ENCODE assay signal across 16 cellular contexts in the genomic region with DNA sequence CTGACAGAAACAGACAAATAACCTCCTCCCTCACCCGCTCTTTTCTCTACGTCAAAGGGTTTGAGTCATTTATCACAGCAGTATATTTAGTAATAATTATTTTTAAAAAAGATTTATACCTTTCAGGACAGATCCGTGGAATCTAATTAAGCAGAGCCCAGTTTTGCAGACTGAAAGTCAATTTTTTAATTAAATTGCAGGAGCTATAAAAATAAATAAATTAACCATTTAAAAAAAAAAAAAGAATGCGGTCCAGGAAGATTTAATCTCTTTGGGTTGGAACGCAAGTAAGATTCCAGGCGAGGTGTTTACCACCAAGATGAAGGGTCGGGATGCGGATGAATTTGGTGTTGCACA. TPM values are rescaled to one million over a fixed set of nuclear protein-coding genes. Genes with fewer than 3 reads are reported as not detected.
A peak's percentile ranks its signal among the peaks of the same experiment; 100 is the strongest.
DNase-seq lines count a peak whose midpoint lies in the region; ATAC-seq, FAIRE-seq and TF ChIP-seq lines count a peak whose summit lies in the region.
"Had no signal": no experiment of that assay in that cellular context is flagged by ENCODE, and none has a peak within 500 bp of the region (broad histone marks: within the 10 kb centered on the region; RNA-seq: fewer than 3 reads in every experiment).

No MANE protein-coding gene starts in this region.

- no peak for TF ChIP-seq EP300 in K562 (IDR thresholded peaks at IDR 0.05; ENCODE audit: low read length)
- TF ChIP-seq EP300 in stomach (IDR thresholded peaks at IDR 0.05): no peak

- H3K36me3 ChIP-seq in GM23338 (ENCODE audit: insufficient read depth): no peaks in the 10 kb centered on the region
- no peaks in the 10 kb centered on the region for H3K36me3 ChIP-seq in K562 (ENCODE audit: control insufficient read depth, insufficient read depth, low read length)
- no peaks in the 10 kb centered on the region for H3K36me3 ChIP-seq in mesenchymal stem cell (ENCODE audit: control insufficient read depth in 1 of 2, insufficient read depth in 2 of 2, low read depth in 1 of 2, low read length in 2 of 2)
- peaks cover 0 to under 1% (median 0%) of the 10 kb centered on the region in 4 donors for H3K36me3 ChIP-seq in stomach
- no peaks in the 10 kb centered on the region for H3K36me3 ChIP-seq in SJCRH30

- in situ Hi-C loops in K562 (cut with MboI): loop anchor here (5.0 kb wide), 1 partner anchor 49 kb away; no protein-coding TSS in a partner anchor

- no peak overlapping the region for H3K14ac ChIP-seq in mesenchymal stem cell (ENCODE audit: low read length in 2 of 2)

- POLR2A ChIA-PET in K562 (lab: Yijun Ruan, JAX): interaction anchor here (0.7 to 2.6 kb wide), 4 partner anchors 11 to 30 kb away, joined by 3 to 12 read pairs (median 4); partner anchors contain the start of gene INTS3

- no peak overlapping the region for H2BK5ac ChIP-seq in mesenchymal stem cell (ENCODE audit: low read depth, low read length, poor library complexity, severe bottlenecking)

- H3K79me2 ChIP-seq in GM23338 (replicated peaks; ENCODE audit: insufficient read depth) (no peaks in the 10 kb centered on the region), K562 (ENCODE audit: control insufficient read depth, insufficient read depth, low read length) (no peaks in the 10 kb centered on the region)

- H3K79me1 ChIP-seq in mesenchymal stem cell (replicated peaks; ENCODE audit: low read length, poor library complexity, severe bottlenecking): no peaks in the 10 kb centered on the region

- BruUV-seq in K562 (replicated peaks; lab: Mats Ljungman, UMichigan): no TSS peak

- H4K91ac ChIP-seq in mesenchymal stem cell (ENCODE audit: low read length): no peak overlapping the region

- no peaks in the 10 kb centered on the region for H4K20me1 ChIP-seq in GM23338 (replicated peaks; ENCODE audit: insufficient read depth)
- no peaks in the 10 kb centered on the region for H4K20me1 ChIP-seq in K562 (replicated peaks; ENCODE audit: control insufficient read depth, insufficient read depth, low read length)

- H3K4ac ChIP-seq in mesenchymal stem cell (ENCODE audit: low read depth in 1 of 2, low read length in 2 of 2): no peak overlapping the region

- H3K9me3 Mint-ChIP-seq in GM23338: no peaks in the 10 kb centered on the region
- H3K9me3 Mint-ChIP-seq: T-cell had no signal

- no peak overlapping the region for H4K8ac ChIP-seq in mesenchymal stem cell (ENCODE audit: low read length)

- no peak for ATAC-seq in GM23338
- ATAC-seq in K562: no peak
- ATAC-seq in GM21526 (IDR thresholded peaks at IDR 0.05; ENCODE audit: low FRiP score, unreplicated experiment): no peak
- ATAC-seq: activated CD4-positive, alpha-beta T cell treated with anti-CD3 and anti-CD28 coated beads for 36 hours; T-cell had no signal

- peak overlapping the region; percentile 95; the same call in 1 of the 2 replicates for H3K27ac ChIP-seq in GM23338 (ENCODE audit: low read depth)
- peak overlapping the region; percentile 87; the same call in 2 of the 3 replicates for H3K27ac ChIP-seq in K562 (ENCODE audit: extremely low read depth, low read depth, low read length)
- H3K27ac ChIP-seq in mesenchymal stem cell (ENCODE audit: low read length, poor library complexity, severe bottlenecking): no peak overlapping the region
- peak overlapping the region in 4 of 5 donors; percentile 77 to 89 (median 84) for H3K27ac ChIP-seq in stomach
- no peak overlapping the region for H3K27ac ChIP-seq in SJCRH30

- no peaks in the 10 kb centered on the region for H3K27me3 ChIP-seq in GM23338 (ENCODE audit: insufficient read depth)
- H3K27me3 ChIP-seq in K562 (ENCODE audit: control insufficient read depth in 2 of 2, insufficient read depth in 2 of 2, low read length in 2 of 2): no peaks in the 10 kb centered on the region
- no peaks in the 10 kb centered on the region for H3K27me3 ChIP-seq in mesenchymal stem cell (ENCODE audit: control insufficient read depth in 1 of 2, insufficient read depth in 1 of 2, low read length in 2 of 2)
- no peaks in the 10 kb centered on the region for H3K27me3 ChIP-seq in stomach
- no peaks in the 10 kb centered on the region for H3K27me3 ChIP-seq in SJCRH30

- CTCF ChIA-PET in K562 (lab: Yijun Ruan, JAX; ENCODE audit: low intra/inter-chr PET ratio): no interaction called here

- intact Hi-C loops in K562 (cut with micrococcal nuclease): no loop called here
- intact Hi-C loops in stomach (cut with DNase I; ENCODE audit: low total_unique reads): no loop called here

- H3K4me1 ChIP-seq in GM23338 (ENCODE audit: insufficient read depth) (peaks cover 27% of the 10 kb centered on the region), K562 (replicated peaks in 1 of 2; ENCODE audit: control insufficient read depth in 2 of 2, insufficient read depth in 2 of 2, low read length in 2 of 2) (peaks cover 19 to 28% of the 10 kb centered on the region in 2 experiments), mesenchymal stem cell (ENCODE audit: control insufficient read depth, insufficient read depth, low read depth, low read length) (peaks cover 16% of the 10 kb centered on the region), stomach (peaks cover 0 to 33% (median 23%) of the 10 kb centered on the region in 4 donors), SJCRH30 (no peaks in the 10 kb centered on the region)

- FAIRE-seq in K562 (lab: Jason Lieb, UNC) (no peak), urothelium cell line (lab: Jason Lieb, UNC) (no peak)

- H2BK12ac ChIP-seq in mesenchymal stem cell (ENCODE audit: low read length in 2 of 2): no peak overlapping the region

- H3F3A ChIP-seq in GM23338 (replicated peaks; ENCODE audit: low read depth): peaks cover 12% of the 10 kb centered on the region

- no peaks in the 10 kb centered on the region; the same call in 1 of the 2 replicates for H3K9me2 ChIP-seq in GM23338 (ENCODE audit: insufficient read depth)

- WGBS in K562 (ENCODE audit: insufficient coverage, low coverage, missing lambda C conversion rate): 60% methylated on average over 8 of the region's 8 CpGs
- WGBS in mesenchymal stem cell: 96% methylated on average over 5 of the region's 8 CpGs
- 60 to 79% (median 75%) methylated on average over 8 of the region's 8 CpGs for WGBS in stomach, 5 donors

- peak overlapping the region; percentile 68; the same call in 1 of the 2 replicates for H3K27ac Mint-ChIP-seq in GM23338
- H3K27ac Mint-ChIP-seq: activated CD4-positive, alpha-beta T cell treated with anti-CD3 and anti-CD28 coated beads for 36 hours; T-cell had no signal

- H3K36me3 Mint-ChIP-seq in GM23338 (ENCODE audit: low read depth): no peaks in the 10 kb centered on the region
- H3K36me3 Mint-ChIP-seq: T-cell had no signal

- no peak for TF ChIP-seq POLR2A in K562 (conservative IDR thresholded peaks at IDR 0.05)
- TF ChIP-seq POLR2A in stomach (IDR thresholded peaks at IDR 0.05): no peak

- peaks cover 26% of the 10 kb centered on the region for H3K4me1 Mint-ChIP-seq in GM23338
- H3K4me1 Mint-ChIP-seq: activated CD4-positive, alpha-beta T cell treated with anti-CD3 and anti-CD28 coated beads for 36 hours; T-cell had no signal

- no peak for TF ChIP-seq RAD21 in K562 (CRISPR knock-in tag; conservative IDR thresholded peaks at IDR 0.05 in 1 of 2, IDR thresholded peaks at IDR 0.05 in 1 of 2)

- peaks cover 6% of the 10 kb centered on the region for H3K9me1 ChIP-seq in K562 (ENCODE audit: control insufficient read depth, insufficient read depth, low read length)

- H2BK120ac ChIP-seq in mesenchymal stem cell (ENCODE audit: low read depth, low read length): no peak overlapping the region

- no peak overlapping the region for H2BK15ac ChIP-seq in mesenchymal stem cell (ENCODE audit: low read depth, poor library complexity, severe bottlenecking)

- H3K9me3 ChIP-seq in K562 (replicated peaks; ENCODE audit: control insufficient read depth, insufficient read depth, low read depth, low read length) (no peaks in the 10 kb centered on the region), mesenchymal stem cell (ENCODE audit: control insufficient read depth, low read length) (no peaks in the 10 kb centered on the region), stomach (no peaks in the 10 kb centered on the region), SJCRH30 (replicated peaks) (no peaks in the 10 kb centered on the region)

- H2AK5ac ChIP-seq in mesenchymal stem cell (ENCODE audit: low read length, severe bottlenecking): no peak overlapping the region

- H3K4me2 ChIP-seq in GM23338 (peak overlapping the region; percentile 73), K562 (ENCODE audit: insufficient read depth, low read length) (peak overlapping the region; percentile 70; the same call in 1 of the 2 replicates), mesenchymal stem cell (ENCODE audit: low read length, poor library complexity, severe bottlenecking) (no peak overlapping the region)

- H3K4me3 ChIP-seq in GM23338: peak overlapping the region; percentile 33; the same call in 1 of the 2 replicates
- H3K4me3 ChIP-seq in K562: no peak overlapping the region
- no peak overlapping the region for H3K4me3 ChIP-seq in mesenchymal stem cell (ENCODE audit: insufficient read depth in 1 of 2, low read depth in 1 of 2, low read length in 2 of 2)
- H3K4me3 ChIP-seq in stomach: peak overlapping the region in 2 of 4 donors; percentile 12 to 18
- no peak overlapping the region for H3K4me3 ChIP-seq in SJCRH30

- H2AFZ ChIP-seq in GM23338: peak overlapping the region; percentile 97
- H2AFZ ChIP-seq in K562 (ENCODE audit: low read depth, low read length): peak overlapping the region; percentile 99
- no peak overlapping the region for H2AFZ ChIP-seq in mesenchymal stem cell (ENCODE audit: low read depth, low read length)

- H3K23ac ChIP-seq in mesenchymal stem cell (ENCODE audit: low read length in 2 of 2): no peak overlapping the region

- no peak overlapping the region for H3K18ac ChIP-seq in mesenchymal stem cell (ENCODE audit: low read depth in 1 of 2, low read length in 2 of 2)

- H3K9ac ChIP-seq in K562 (ENCODE audit: insufficient read depth in 1 of 2, low read depth in 2 of 2, low read length in 2 of 2) (peak overlapping the region; percentile 61 to 65; a peak in 3 of 4 replicates), mesenchymal stem cell (ENCODE audit: low read length) (peak overlapping the region; percentile 70)

- peaks cover 11% of the 10 kb centered on the region for H3K27me3 Mint-ChIP-seq in GM23338 (ENCODE audit: insufficient read depth, low read depth, poor library complexity)

- no peak for DNase-seq in GM23338 (ENCODE audit: low spot score)
- no peak for DNase-seq in K562 (ENCODE audit: extremely low read depth in 1 of 4, low spot score in 3 of 4)
- DNase-seq in mesenchymal stem cell: no peak
- no peak for DNase-seq in stomach
- DNase-seq in activated CD4-positive, CD25-positive, alpha-beta regulatory T cell (lab: John Stamatoyannopoulos, UW): no peak
- no peak for DNase-seq in SJCRH30
- DNase-seq in urothelium cell line (ENCODE audit: low spot score): no peak
- DNase-seq: activated CD4-positive, alpha-beta T cell treated with anti-CD3 and anti-CD28 coated beads for 36 hours; activated T-cell treated with anti-CD3 and anti-CD28 coated beads, Interleukin-2, amount 50 U/mL, for 48 hours; amniotic stem cell; effector memory CD4-positive, alpha-beta T cell; MV-4-11; occipital lobe; OCI-M1; T-cell had no signal

- TF ChIP-seq CTCF in GM23338 (conservative IDR thresholded peaks at IDR 0.05; ENCODE audit: low read depth in 2 of 2) (no peak), K562 (IDR thresholded peaks at IDR 0.05 in 2 of 3, conservative IDR thresholded peaks at IDR 0.05 in 1 of 3; ENCODE audit: insufficient read depth in 2 of 3, low read depth in 1 of 3, low read length in 3 of 3) (no peak), stomach (IDR thresholded peaks at IDR 0.05) (no peak)

- H3K4me3 Mint-ChIP-seq in GM23338: 0 out of 3 replicates have a peak overlapping the region, but pooled peaks have one; percentile 32
- H3K4me3 Mint-ChIP-seq: activated CD4-positive, alpha-beta T cell treated with anti-CD3 and anti-CD28 coated beads for 36 hours; T-cell had no signal

RNA-seq across cellular contexts. Expression of gene NPR1, which starts 20.1 kb away (rescaled TPM):
- total RNA-seq in GM23338 (2014; rRNA removed; shearing (Covaris generic)): 8.5 and 9.0 TPM in 2 replicates
- polyA plus RNA-seq in GM23338 (2016; fragmentation: Nextera tagmentation; extraction: Ambion mirVana) (3.3 and 3.7 TPM in 2 replicates), K562 (2011; rRNA removed) (0.06 TPM in 1 of 2 replicates, not detected in the other), K562 (2014; fragmentation: Illumina TruSeq; extraction: Trizol) (not detected in 2 replicates), K562 (2014; fragmentation: Nextera tagmentation; extraction: Ambion mirVana) (not detected), K562 (2014; rRNA removed) (not detected in 2 replicates), stomach (1 to 10 TPM; 1.4 to 5.7 (median 2.4) TPM)
- 0.58 TPM in 1 of 2 replicates, not detected in the other for total RNA-seq in K562 (2011; cell fraction: chromatin; rRNA removed; ENCODE audit: low replicate concordance)
- 0.13 and 0.17 TPM in 2 replicates for total RNA-seq in K562 (2011; cell fraction: nucleolus; rRNA removed)
- total RNA-seq in K562 (2011; cell fraction: nucleoplasm; rRNA removed): not detected in 2 replicates
- total RNA-seq in K562 (2014; rRNA removed) (0.05 TPM in 1 of 2 replicates, not detected in the other), K562 (2014; rRNA removed; fragmentation: Illumina TruSeq; extraction: Trizol) (not detected in 2 replicates), K562 (2015; rRNA removed; fragmentation: Illumina TruSeq; extraction: Trizol) (not detected in 2 replicates), K562 (2021) (0.04 and 0.16 TPM in 2 replicates), stomach (10 to 100 TPM in 2 of 5 donors, 1 to 10 TPM in 3; 5.4 to 39.7 (median 6.6) TPM)
- polyA plus RNA-seq in K562 (2011; cell fraction: cytosol; rRNA removed): 0.12 TPM in 1 of 2 replicates, not detected in the other
- polyA plus RNA-seq in K562 (2011; cell fraction: nucleus; rRNA removed): 0.06 and 0.26 TPM in 2 replicates
- 0.01 and 0.03 TPM in 2 replicates for polyA plus RNA-seq in K562 (2012)
- polyA minus RNA-seq in K562 (2011; rRNA and poly(A)+ RNA removed): not detected in 2 replicates
- 0.48 and 1.6 TPM in 2 replicates for polyA minus RNA-seq in K562 (2011; cell fraction: cytosol; rRNA and poly(A)+ RNA removed)
- 0.13 TPM in 1 of 2 replicates, not detected in the other for polyA minus RNA-seq in K562 (2011; cell fraction: nucleus; rRNA and poly(A)+ RNA removed)
- 0.04 TPM for polyA plus RNA-seq in mesenchymal stem cell (2013, experiment 1 of 2)
- 0.07 TPM for polyA plus RNA-seq in mesenchymal stem cell (2013, experiment 2 of 2)
- 0.06 TPM in 1 of 2 replicates, not detected in the other for total RNA-seq in SJCRH30 (2014; rRNA removed; shearing (Covaris generic))

RNA-seq across cellular contexts. Expression of gene ILF2, which starts 27.8 kb away (rescaled TPM):
- 314 and 337 TPM in 2 replicates for total RNA-seq in GM23338 (2014; rRNA removed; shearing (Covaris generic))
- polyA plus RNA-seq in GM23338 (2016; fragmentation: Nextera tagmentation; extraction: Ambion mirVana) (204 and 214 TPM in 2 replicates), K562 (2011; rRNA removed) (632 and 726 TPM in 2 replicates), K562 (2014; fragmentation: Illumina TruSeq; extraction: Trizol) (544 and 664 TPM in 2 replicates), K562 (2014; fragmentation: Nextera tagmentation; extraction: Ambion mirVana) (100 to 1,000 TPM; 459 to 642 TPM), K562 (2014; rRNA removed) (305 and 356 TPM in 2 replicates), stomach (100 to 1,000 TPM in 1 of 3 donors, 10 to 100 TPM in 2; 49.1 to 103 (median 98.9) TPM)
- 167 and 217 TPM in 2 replicates for total RNA-seq in K562 (2011; cell fraction: chromatin; rRNA removed; ENCODE audit: low replicate concordance)
- total RNA-seq in K562 (2011; cell fraction: nucleolus; rRNA removed): 160 TPM in 2 replicates
- total RNA-seq in K562 (2011; cell fraction: nucleoplasm; rRNA removed): 148 and 169 TPM in 2 replicates
- total RNA-seq in K562 (2014; rRNA removed) (282 and 331 TPM in 2 replicates), K562 (2014; rRNA removed; fragmentation: Illumina TruSeq; extraction: Trizol) (474 and 498 TPM in 2 replicates), K562 (2015; rRNA removed; fragmentation: Illumina TruSeq; extraction: Trizol) (482 and 491 TPM in 2 replicates), K562 (2021) (313 and 315 TPM in 2 replicates), stomach (100 to 1,000 TPM in 1 of 5 donors, 10 to 100 TPM in 4; 17.1 to 138 (median 41.5) TPM)
- 415 and 502 TPM in 2 replicates for polyA plus RNA-seq in K562 (2011; cell fraction: cytosol; rRNA removed)
- polyA plus RNA-seq in K562 (2011; cell fraction: nucleus; rRNA removed): 264 and 364 TPM in 2 replicates
- 325 and 353 TPM in 2 replicates for polyA plus RNA-seq in K562 (2012)
- polyA minus RNA-seq in K562 (2011; rRNA and poly(A)+ RNA removed): 480 and 562 TPM in 2 replicates
- polyA minus RNA-seq in K562 (2011; cell fraction: cytosol; rRNA and poly(A)+ RNA removed): 157 and 219 TPM in 2 replicates
- 57.8 and 119 TPM in 2 replicates for polyA minus RNA-seq in K562 (2011; cell fraction: nucleus; rRNA and poly(A)+ RNA removed)
- polyA plus RNA-seq in mesenchymal stem cell (2013, experiment 1 of 2): 125 TPM
- 126 TPM for polyA plus RNA-seq in mesenchymal stem cell (2013, experiment 2 of 2)
- 366 and 380 TPM in 2 replicates for total RNA-seq in SJCRH30 (2014; rRNA removed; shearing (Covaris generic))

RNA-seq across cellular contexts. Expression of gene INTS3, which starts 29.2 kb away (rescaled TPM):
- 51.3 and 51.5 TPM in 2 replicates for total RNA-seq in GM23338 (2014; rRNA removed; shearing (Covaris generic))
- 21.5 and 22.7 TPM in 2 replicates for polyA plus RNA-seq in GM23338 (2016; fragmentation: Nextera tagmentation; extraction: Ambion mirVana)
- total RNA-seq in K562 (2011; cell fraction: chromatin; rRNA removed; ENCODE audit: low replicate concordance): 186 and 226 TPM in 2 replicates
- 87.4 and 90.9 TPM in 2 replicates for total RNA-seq in K562 (2011; cell fraction: nucleolus; rRNA removed)
- total RNA-seq in K562 (2011; cell fraction: nucleoplasm; rRNA removed): 121 and 131 TPM in 2 replicates
- 11.4 and 15.5 TPM in 2 replicates for total RNA-seq in K562 (2014; rRNA removed)
- 12.2 and 14.3 TPM in 2 replicates for total RNA-seq in K562 (2014; rRNA removed; fragmentation: Illumina TruSeq; extraction: Trizol)
- total RNA-seq in K562 (2015; rRNA removed; fragmentation: Illumina TruSeq; extraction: Trizol): 14.9 and 15.6 TPM in 2 replicates
- total RNA-seq in K562 (2021): 23.6 and 24.1 TPM in 2 replicates
- polyA plus RNA-seq in K562 (2011; rRNA removed): 16.6 and 35.4 TPM in 2 replicates
- 11.3 and 19.7 TPM in 2 replicates for polyA plus RNA-seq in K562 (2011; cell fraction: cytosol; rRNA removed)
- polyA plus RNA-seq in K562 (2011; cell fraction: nucleus; rRNA removed): 134 and 147 TPM in 2 replicates
- 21.2 and 29.9 TPM in 2 replicates for polyA plus RNA-seq in K562 (2012)
- polyA plus RNA-seq in K562 (2014; fragmentation: Illumina TruSeq; extraction: Trizol): 17.2 and 20.4 TPM in 2 replicates
- polyA plus RNA-seq in K562 (2014; fragmentation: Nextera tagmentation; extraction: Ambion mirVana): 1 to 10 TPM; 6.3 to 7.8 TPM
- polyA plus RNA-seq in K562 (2014; rRNA removed): 13.2 and 15.3 TPM in 2 replicates
- 26.3 and 30.0 TPM in 2 replicates for polyA minus RNA-seq in K562 (2011; rRNA and poly(A)+ RNA removed)
- polyA minus RNA-seq in K562 (2011; cell fraction: cytosol; rRNA and poly(A)+ RNA removed): 15.4 and 18.2 TPM in 2 replicates
- 27.9 and 49.8 TPM in 2 replicates for polyA minus RNA-seq in K562 (2011; cell fraction: nucleus; rRNA and poly(A)+ RNA removed)
- 23.0 TPM for polyA plus RNA-seq in mesenchymal stem cell (2013, experiment 1 of 2)
- polyA plus RNA-seq in mesenchymal stem cell (2013, experiment 2 of 2): 21.1 TPM
- 10 to 100 TPM; 28.1 to 48.2 (median 39.4) TPM for total RNA-seq in stomach
- 10 to 100 TPM; 11.0 to 39.2 (median 19.1) TPM for polyA plus RNA-seq in stomach
- 25.9 and 28.5 TPM in 2 replicates for total RNA-seq in SJCRH30 (2014; rRNA removed; shearing (Covaris generic))

RNA-seq across cellular contexts. Expression of gene SNAPIN, which starts 40.1 kb away (rescaled TPM):
- 25.6 and 28.1 TPM in 2 replicates for total RNA-seq in GM23338 (2014; rRNA removed; shearing (Covaris generic))
- polyA plus RNA-seq in GM23338 (2016; fragmentation: Nextera tagmentation; extraction: Ambion mirVana): 43.7 and 48.5 TPM in 2 replicates
- total RNA-seq in K562 (2011; cell fraction: chromatin; rRNA removed; ENCODE audit: low replicate concordance): 8.7 and 14.0 TPM in 2 replicates
- total RNA-seq in K562 (2011; cell fraction: nucleolus; rRNA removed): 14.8 and 16.6 TPM in 2 replicates
- 14.4 and 14.7 TPM in 2 replicates for total RNA-seq in K562 (2011; cell fraction: nucleoplasm; rRNA removed)
- 36.0 and 36.7 TPM in 2 replicates for total RNA-seq in K562 (2014; rRNA removed)
- total RNA-seq in K562 (2014; rRNA removed; fragmentation: Illumina TruSeq; extraction: Trizol): 26.5 and 27.8 TPM in 2 replicates
- 31.3 and 32.3 TPM in 2 replicates for total RNA-seq in K562 (2015; rRNA removed; fragmentation: Illumina TruSeq; extraction: Trizol)
- total RNA-seq in K562 (2021): 24.6 and 26.6 TPM in 2 replicates
- polyA plus RNA-seq in K562 (2011; rRNA removed): 32.8 and 36.8 TPM in 2 replicates
- 36.0 and 39.1 TPM in 2 replicates for polyA plus RNA-seq in K562 (2011; cell fraction: cytosol; rRNA removed)
- 25.2 and 27.6 TPM in 2 replicates for polyA plus RNA-seq in K562 (2011; cell fraction: nucleus; rRNA removed)
- polyA plus RNA-seq in K562 (2012): 28.4 and 30.6 TPM in 2 replicates
- polyA plus RNA-seq in K562 (2014; fragmentation: Illumina TruSeq; extraction: Trizol): 33.5 and 42.4 TPM in 2 replicates
- 10 to 100 TPM; 11.2 to 15.8 TPM for polyA plus RNA-seq in K562 (2014; fragmentation: Nextera tagmentation; extraction: Ambion mirVana)
- polyA plus RNA-seq in K562 (2014; rRNA removed): 42.4 and 43.9 TPM in 2 replicates
- polyA minus RNA-seq in K562 (2011; rRNA and poly(A)+ RNA removed): 10.2 and 10.5 TPM in 2 replicates
- polyA minus RNA-seq in K562 (2011; cell fraction: cytosol; rRNA and poly(A)+ RNA removed): 3.1 and 9.0 TPM in 2 replicates
- polyA minus RNA-seq in K562 (2011; cell fraction: nucleus; rRNA and poly(A)+ RNA removed): 5.9 and 8.8 TPM in 2 replicates
- 48.6 TPM for polyA plus RNA-seq in mesenchymal stem cell (2013, experiment 1 of 2)
- polyA plus RNA-seq in mesenchymal stem cell (2013, experiment 2 of 2): 47.9 TPM
- 10 to 100 TPM; 14.9 to 82.9 (median 15.6) TPM for total RNA-seq in stomach
- 10 to 100 TPM; 29.4 to 35.5 (median 29.5) TPM for polyA plus RNA-seq in stomach
- 29.0 and 31.9 TPM in 2 replicates for total RNA-seq in SJCRH30 (2014; rRNA removed; shearing (Covaris generic))

Comparison
In these comparisons a context has a peak if more than half of its experiments do, and no peak if none do; other contexts are left out.
1. H3K27ac ChIP-seq: peak in GM23338 (single experiment), K562 (single experiment) and stomach (4 of 5); none in mesenchymal stem cell (single experiment) and SJCRH30 (single experiment).